ENCODE assay signal across 17 cellular contexts in the genomic region with DNA sequence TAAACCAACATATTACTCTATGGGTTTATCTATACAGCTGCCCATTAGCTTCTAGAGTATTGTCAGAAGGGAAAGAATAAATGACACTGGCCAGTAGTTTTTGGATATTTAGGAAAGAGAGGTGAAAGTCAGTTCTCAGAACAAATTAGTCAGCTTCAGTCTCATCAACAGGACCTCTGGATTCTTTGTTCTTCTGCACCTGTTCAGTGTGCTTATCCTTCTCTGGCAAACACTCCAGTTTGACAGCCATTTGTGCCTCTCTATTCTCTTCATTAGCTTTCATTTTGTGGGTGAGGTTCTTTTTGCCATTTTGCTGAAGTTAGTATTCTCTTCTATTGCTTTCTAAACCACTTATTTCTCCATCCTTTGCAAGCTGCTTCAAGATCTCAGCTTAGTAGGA.
"Had no signal": no experiment of that assay in that cellular context is flagged by ENCODE, and none has a peak within 500 bp of the region (broad histone marks: within the 10 kb centered on the region; RNA-seq: fewer than 3 reads in every experiment).

No MANE protein-coding gene starts in this region.

- H3K4me3 ChIP-seq: body of pancreas, pancreas, right lobe of liver, smooth muscle cell, testis, upper lobe of left lung had no signal

- H3K9me3 ChIP-seq: body of pancreas, pancreas, right lobe of liver, testis had no signal

- H3K4me2 ChIP-seq: smooth muscle cell had no signal

- H3K36me3 ChIP-seq: pancreas, right lobe of liver, upper lobe of left lung had no signal

- DNase-seq: activated CD4-positive, alpha-beta T cell treated with anti-CD3 and anti-CD28 coated beads, Interleukin-2, amount 10 ng/mL, durations not matched to agents 24 days and 14 days; activated CD8-positive, alpha-beta T cell treated with anti-CD3 and anti-CD28 coated beads for 36 hours; activated naive CD4-positive, alpha-beta T cell treated with anti-CD3 and anti-CD28 coated beads for 36 hours; activated T-cell treated with anti-CD3 and anti-CD28 coated beads, Interleukin-2, amount 50 U/mL, for 1 hour; body of pancreas; foreskin fibroblast; left ventricle myocardium superior; naive B cell; pancreas; right lobe of liver; stimulated activated CD4-positive, alpha-beta T cell treated with anti-CD3 and anti-CD28 coated beads, Interleukin-4, amount 100 ng/mL, for 24 hours; T1000; testis; upper lobe of left lung had no signal

- ATAC-seq: activated CD8-positive, alpha-beta T cell treated with anti-CD3 and anti-CD28 coated beads for 36 hours; activated T-helper 17 cell treated with anti-CD3 and anti-CD28 coated beads, Interleukin-2, amount 50 U/mL, for 72 hours; body of pancreas; left ventricle myocardium superior; pancreas; right lobe of liver; stimulated activated effector memory CD8-positive, alpha-beta T cell treated with anti-CD3 and anti-CD28 coated beads, Interleukin-12 subunit alpha, Interleukin-12 subunit beta, amount 100 ng/mL, for 72 hours had no signal

- H3K27ac ChIP-seq: body of pancreas, pancreas, right lobe of liver, testis, upper lobe of left lung had no signal

- H3K4me1 ChIP-seq: body of pancreas, pancreas, right lobe of liver, testis, upper lobe of left lung had no signal

- H3K27me3 ChIP-seq: body of pancreas, pancreas, right lobe of liver, testis, upper lobe of left lung had no signal
